In genomic region chr6:34249469-34250370, GRCh38 we compare ENCODE assay signal across 8 cellular contexts. TPM values are rescaled to one million over a fixed set of nuclear protein-coding genes. Genes with fewer than 3 reads are reported as not detected.
A peak's percentile ranks its signal among the peaks of the same experiment; 100 is the strongest.
DNase-seq lines count a peak whose midpoint lies in the region; ATAC-seq and TF ChIP-seq lines count a peak whose summit lies in the region.

No MANE protein-coding gene starts in this region.

- H3K4me1 ChIP-seq in A673 (ENCODE audit: insufficient read depth, low read length, poor library complexity, severe bottlenecking) (peaks cover 11% of the 10 kb centered on the region), right lobe of liver (peaks cover 0 to 12% (median 0%) of the 10 kb centered on the region in 4 donors), transverse colon (peaks cover 2 to 18% (median 10%) of the 10 kb centered on the region in 4 donors)

- TF ChIP-seq CTCF in A673 (conservative IDR thresholded peaks at IDR 0.05; ENCODE audit: low read depth, low read length) (no peak), brain (conservative IDR thresholded peaks at IDR 0.05) (no peak), right lobe of liver (IDR thresholded peaks at IDR 0.05) (no peak), transverse colon (IDR thresholded peaks at IDR 0.05) (no peak)

- H3K9me3 ChIP-seq in A673 (ENCODE audit: low read depth, low read length, poor library complexity, severe bottlenecking) (no peaks in the 10 kb centered on the region), right lobe of liver (no peaks in the 10 kb centered on the region), transverse colon (no peaks in the 10 kb centered on the region)

- peak overlapping the region; percentile 81 for H3K4me3 ChIP-seq in A673 (ENCODE audit: low read depth, low read length, poor library complexity, severe bottlenecking)
- H3K4me3 ChIP-seq in right lobe of liver, result peak overlapping the region; percentile 64 to 84 (median 66)
- peak overlapping the region; percentile 62 to 76 (median 68) for H3K4me3 ChIP-seq in transverse colon

- BruUV-seq in A673 (replicated peaks; lab: Mats Ljungman, UMichigan), result no TSS peak

- DNase-seq in A673 (ENCODE audit: low spot score) (no peak), right lobe of liver (no peak), transverse colon (no peak), NCI-H526 treated with DMSO at 0.1 percent for 48 hours (lab: John Stamatoyannopoulos, UW) (no peak), HuH-7.5 (ENCODE audit: low spot score) (no peak)

- H3K36me3 Mint-ChIP-seq in brain, result no peaks in the 10 kb centered on the region

- intact Hi-C loops in A673 (cut with micrococcal nuclease; ENCODE audit: unreplicated experiment) (loop anchor here (1.0 to 5.0 kb wide), 2 partner anchors 166 to 358 kb away; no protein-coding TSS in a partner anchor), right lobe of liver (cut with DNase I) (loop anchor here (5.0 to 10.0 kb wide), 2 partner anchors 165 to 168 kb away; no protein-coding TSS in a partner anchor), transverse colon (cut with DNase I; ENCODE audit: low total_unique reads) (loop anchor here (5.0 to 10.0 kb wide), 2 partner anchors 143 to 165 kb away; partner anchors contain the start of gene NUDT3)

- TF ChIP-seq POLR2A in right lobe of liver (IDR thresholded peaks at IDR 0.05) (no peak), transverse colon (IDR thresholded peaks at IDR 0.05) (no peak)

- H3K27ac ChIP-seq in A673 (ENCODE audit: low read depth, low read length, poor library complexity, severe bottlenecking) (peak overlapping the region; percentile 72), right lobe of liver (peak overlapping the region; percentile 53 to 92 (median 87)), transverse colon (peak overlapping the region; percentile 87 to 91 (median 88))

- peak overlapping the region; percentile 93 to 97 (median 96) for H3K4me3 Mint-ChIP-seq in brain

- CTCF ChIA-PET in A673 (lab: Charles Lee), result interaction anchor here (0.5 to 1.9 kb wide), 9 partner anchors 13 to 668 kb away, joined by 3 to 34 read pairs (median 3); partner anchors contain the start of genes HMGA1 and NUDT3

- POLR2A ChIA-PET in A673 (lab: Charles Lee; ENCODE audit: low non-redundant PET), result no interaction called here

- H3K4me1 Mint-ChIP-seq in brain, result peaks cover 48% of the 10 kb centered on the region

- 35% methylated on average over 13 of the region's 20 CpGs for WGBS in right lobe of liver (ENCODE audit: insufficient coverage, low coverage, low lambda C conversion rate, missing lambda C conversion rate)
- WGBS in transverse colon (ENCODE audit: low coverage in 1 of 2), 2 donors, result 45 to 59% methylated on average over 5 to 20 of the region's 20 CpGs

- ATAC-seq in GM19035 (IDR thresholded peaks at IDR 0.05; ENCODE audit: unreplicated experiment) (peak; percentile 31), HG03432 (IDR thresholded peaks at IDR 0.05; ENCODE audit: unreplicated experiment) (peak; percentile 28), right lobe of liver (peak; percentile 23 to 55 (median 42))

- no peaks in the 10 kb centered on the region for H3K36me3 ChIP-seq in A673 (ENCODE audit: insufficient read depth, low read length, poor library complexity, severe bottlenecking)
- no peaks in the 10 kb centered on the region for H3K36me3 ChIP-seq in right lobe of liver
- H3K36me3 ChIP-seq in transverse colon, result no peaks in the 10 kb centered on the region

- no peak for TF ChIP-seq EP300 in transverse colon (IDR thresholded peaks at IDR 0.05; ENCODE audit: low read depth)

- peaks cover 13% of the 10 kb centered on the region for H3K27me3 Mint-ChIP-seq in brain

- in situ Hi-C loops in transverse colon (cut with MboI; ENCODE audit: low pct_ligation_motif_present in 1 of 4, low pct_unique_long_range_greater_than_20kb in 1 of 4, low sequenced_read_pairs in 3 of 4), result loop anchor here in 3 of 4 donors (10.0 to 25.0 kb wide), 3 partner anchors 138 to 165 kb away; partner anchors contain the start of gene NUDT3 (in 1 of the 3)

- peaks cover 0 to 6% (median 2%) of the 10 kb centered on the region in 5 experiments for H3K9me3 Mint-ChIP-seq in brain

- H3K27ac Mint-ChIP-seq in brain, result peak overlapping the region; percentile 79 to 94 (median 93)

- H3K27me3 ChIP-seq in A673 (replicated peaks; ENCODE audit: insufficient read depth, low read depth, low read length, poor library complexity) (no peaks in the 10 kb centered on the region), right lobe of liver (no peaks in the 10 kb centered on the region), transverse colon (no peaks in the 10 kb centered on the region)

RNA-seq across cellular contexts. Expression of gene SMIM29, which starts 0.9 kb away (rescaled TPM):
- total RNA-seq in A673 (2021), result 19.1 and 24.0 TPM in 2 replicates
- 92.4 TPM for polyA plus RNA-seq in brain (ENCODE audit: insufficient read depth, low read depth, low replicate concordance)
- 10 to 100 TPM in 1 of 6 experiments, 1 to 10 TPM in 5; 5.0 to 13.4 (median 8.8) TPM for total RNA-seq in right lobe of liver
- 10 to 100 TPM in 3 of 4 donors, 1 to 10 TPM in 1; 8.2 to 14.9 (median 12.5) TPM for total RNA-seq in transverse colon

RNA-seq across cellular contexts. Expression of gene HMGA1, which starts 13.0 kb away (rescaled TPM):
- total RNA-seq in A673 (2021) (248 and 290 TPM in 2 replicates), right lobe of liver (10 to 100 TPM in 5 of 6 experiments, 1 to 10 TPM in 1; 7.9 to 23.6 (median 14.8) TPM), transverse colon (100 to 1,000 TPM in 1 of 4 donors, 10 to 100 TPM in 3; 23.2 to 112 (median 63.2) TPM)
- 93.9 TPM for polyA plus RNA-seq in brain (ENCODE audit: insufficient read depth, low read depth, low replicate concordance)
